Comparison of ENCODE assay signal across 10 cellular contexts in genomic region chr1:103721473-103721872, GRCh38. TPM values are rescaled to one million over a fixed set of nuclear protein-coding genes. Genes with fewer than 3 reads are reported as not detected.
"Had no signal": no experiment of that assay in that cellular context is flagged by ENCODE, and none has a peak within 500 bp of the region (broad histone marks: within the 10 kb centered on the region; RNA-seq: fewer than 3 reads in every experiment).

No MANE protein-coding gene starts in this region.

RNA-seq across cellular contexts. Expression of gene AMY1B, which starts 25.5 kb away (rescaled TPM):
- total RNA-seq: OCI-LY7, PC-3, PC-9, Peyer's patch, Right ventricle myocardium inferior, Right ventricle myocardium superior, RPMI7951, SJCRH30, SJSA1, SK-MEL-5 had no signal

RNA-seq across cellular contexts. Expression of gene AMY1C, which starts 28.2 kb away (rescaled TPM):
- total RNA-seq: OCI-LY7, PC-3, PC-9, Peyer's patch, Right ventricle myocardium inferior, Right ventricle myocardium superior, RPMI7951, SJCRH30, SJSA1, SK-MEL-5 had no signal
